Comparison of ENCODE assay signal across 8 cellular contexts in the genomic region with DNA sequence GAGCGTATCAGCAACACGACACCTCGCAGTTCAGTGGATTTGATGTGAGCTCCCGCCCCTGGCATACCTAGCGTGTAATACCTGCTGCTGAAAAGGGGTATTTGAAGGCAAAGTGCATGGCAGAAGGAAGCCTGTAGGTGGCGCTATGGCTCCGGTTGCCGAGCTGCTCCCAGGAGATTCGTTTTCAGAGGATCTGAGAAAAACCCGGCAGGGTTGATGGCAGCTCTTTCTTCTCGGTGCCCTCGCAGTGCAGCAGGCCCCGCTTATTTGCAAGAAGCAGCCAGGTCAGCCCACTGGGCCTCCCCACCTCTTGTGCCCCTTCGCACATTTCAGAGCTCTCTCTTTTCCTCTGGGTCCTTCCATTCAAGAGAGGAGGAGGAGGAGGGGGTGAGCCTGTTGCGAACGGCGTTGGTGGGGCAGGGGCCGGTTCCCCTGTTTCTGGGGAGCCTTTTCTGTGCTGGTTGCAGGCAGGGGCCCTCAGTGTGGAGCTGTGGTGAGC.
DNase-seq lines count a peak whose midpoint lies in the region; ATAC-seq and TF ChIP-seq lines count a peak whose summit lies in the region.

No MANE protein-coding gene starts in this region.

- TF ChIP-seq POLR2A in GM18505 (IDR thresholded peaks at IDR 0.05; ENCODE audit: borderline replicate concordance, extremely low read depth, insufficient read depth, insufficient read length), result no peak

- H3K9me3 Mint-ChIP-seq in activated CD8-positive, alpha-beta T cell treated with anti-CD3 and anti-CD28 coated beads for 36 hours, result no peaks in the 10 kb centered on the region
- H3K9me3 Mint-ChIP-seq in effector memory CD8-positive, alpha-beta T cell, result no peaks in the 10 kb centered on the region

- DNase-seq in DMS153 treated with DMSO at 0.1 percent for 48 hours (lab: John Stamatoyannopoulos, UW; ENCODE audit: unreplicated experiment), result peak; percentile 95
- DNase-seq in HK-2 (ENCODE audit: unreplicated experiment), result peak; percentile 68
- DNase-seq in NCI-H526 treated with DMSO at 0.1 percent for 48 hours (lab: John Stamatoyannopoulos, UW), result peak; percentile 95
- DNase-seq in activated CD8-positive, alpha-beta T cell treated with anti-CD3 and anti-CD28 coated beads for 36 hours, result peak; percentile 79
- DNase-seq in effector memory CD8-positive, alpha-beta T cell, result peak; percentile 51 to 54 (median 53)
- peak; percentile 87 for DNase-seq in mesenteric fat pad (ENCODE audit: low spot score)
- peak; percentile 27 to 45 for DNase-seq in stimulated activated CD8-positive, alpha-beta memory T cell treated with anti-CD3 and anti-CD28 coated beads, Interleukin-2, amount 100 ng/mL, for 1 hour (ENCODE audit: low read depth in 2 of 2)

- POLR2A ChIA-PET in activated CD8-positive, alpha-beta T cell treated with anti-CD3 and anti-CD28 coated beads for 36 hours (lab: Charles Lee), result no interaction called here

- CTCF ChIA-PET in activated CD8-positive, alpha-beta T cell treated with anti-CD3 and anti-CD28 coated beads for 36 hours (lab: Charles Lee), result interaction anchor here (0.6 to 4.2 kb wide), 51 partner anchors 9 to 620 kb away, joined by 3 to 41 read pairs (median 4); no protein-coding TSS in a partner anchor

- ATAC-seq in activated CD8-positive, alpha-beta T cell treated with anti-CD3 and anti-CD28 coated beads for 36 hours, result peak; percentile 77
- ATAC-seq in effector memory CD8-positive, alpha-beta T cell (replicated peaks), result peak; percentile 50
- no peak for ATAC-seq in GM18505 (IDR thresholded peaks at IDR 0.05; ENCODE audit: unreplicated experiment)

- no peak overlapping the region for H3K27ac Mint-ChIP-seq in activated CD8-positive, alpha-beta T cell treated with anti-CD3 and anti-CD28 coated beads for 36 hours
- H3K27ac Mint-ChIP-seq in effector memory CD8-positive, alpha-beta T cell, result no peak overlapping the region

- intact Hi-C loops in activated CD8-positive, alpha-beta T cell treated with anti-CD3 and anti-CD28 coated beads for 36 hours (cut with micrococcal nuclease), result loop anchor here (5.0 kb wide), 1 partner anchor 286 kb away; no protein-coding TSS in a partner anchor

- H3K4me3 Mint-ChIP-seq in activated CD8-positive, alpha-beta T cell treated with anti-CD3 and anti-CD28 coated beads for 36 hours, result no peak overlapping the region
- peak overlapping the region in 1 of 2 donors; percentile 45 for H3K4me3 Mint-ChIP-seq in effector memory CD8-positive, alpha-beta T cell

- peak; percentile 94 for TF ChIP-seq CTCF in activated CD8-positive, alpha-beta T cell treated with anti-CD3 and anti-CD28 coated beads for 36 hours (IDR thresholded peaks at IDR 0.05)

- H3K4me1 Mint-ChIP-seq in activated CD8-positive, alpha-beta T cell treated with anti-CD3 and anti-CD28 coated beads for 36 hours (ENCODE audit: low read depth), result peaks cover 13% of the 10 kb centered on the region
- H3K4me1 Mint-ChIP-seq in effector memory CD8-positive, alpha-beta T cell (ENCODE audit: low read depth in 2 of 2), result peaks cover 12 to 23% of the 10 kb centered on the region in 2 donors

- H3K36me3 Mint-ChIP-seq in activated CD8-positive, alpha-beta T cell treated with anti-CD3 and anti-CD28 coated beads for 36 hours (ENCODE audit: low read depth), result no peaks in the 10 kb centered on the region
- peaks cover 2% of the 10 kb centered on the region for H3K36me3 Mint-ChIP-seq in effector memory CD8-positive, alpha-beta T cell (ENCODE audit: insufficient read depth)

- peaks cover 3% of the 10 kb centered on the region for H3K27me3 Mint-ChIP-seq in activated CD8-positive, alpha-beta T cell treated with anti-CD3 and anti-CD28 coated beads for 36 hours
- H3K27me3 Mint-ChIP-seq in effector memory CD8-positive, alpha-beta T cell, result peaks cover 21 to 42% of the 10 kb centered on the region in 2 donors

Comparison
In these comparisons a context has a peak if more than half of its experiments do, and no peak if none do; other contexts are left out.
1. DNase-seq: peak in every context shown above with its lines; median percentile 95 in DMS153 treated with DMSO at 0.1 percent for 48 hours; 95 in NCI-H526 treated with DMSO at 0.1 percent for 48 hours; 87 in mesenteric fat pad; 79 in activated CD8-positive, alpha-beta T cell treated with anti-CD3 and anti-CD28 coated beads for 36 hours; 68 in HK-2; 53 in effector memory CD8-positive, alpha-beta T cell; 36 in stimulated activated CD8-positive, alpha-beta memory T cell treated with anti-CD3 and anti-CD28 coated beads, Interleukin-2, amount 100 ng/mL, for 1 hour.